11 cellular contexts compared by ENCODE assay signal in genomic region chr11:21883354-21883753, GRCh38.
"Had no signal": no experiment of that assay in that cellular context is flagged by ENCODE, and none has a peak within 500 bp of the region (broad histone marks: within the 10 kb centered on the region; RNA-seq: fewer than 3 reads in every experiment).

No MANE protein-coding gene starts in this region.

- ATAC-seq: GM23338, HCT116 had no signal

- H3K4me3 ChIP-seq: GM23248, GM23338, HAP-1 had no signal

- H3K27ac ChIP-seq: GM23248 had no signal

- DNase-seq: GM23248, GOT3, H7, H9, HCEC 1CT, HFFc6 had no signal

- H3K4me1 ChIP-seq: HAP-1 had no signal

- H2AFZ ChIP-seq: GM23248, GM23338 had no signal

- H3K9ac ChIP-seq: GM23248 had no signal

- FAIRE-seq: H1, H54 had no signal

- H3K9me3 ChIP-seq: HAP-1 had no signal

- H3K4me2 ChIP-seq: GM23338 had no signal

- H3K36me3 ChIP-seq: HAP-1 had no signal
